Comparison of ENCODE assay signal across 8 cellular contexts in genomic region chr14:73742520-73743238, GRCh38. TPM values are rescaled to one million over a fixed set of nuclear protein-coding genes. Genes with fewer than 3 reads are reported as not detected.
DNase-seq lines count a peak whose midpoint lies in the region; ATAC-seq and TF ChIP-seq lines count a peak whose summit lies in the region.

No MANE protein-coding gene starts in this region.

- H3K27ac Mint-ChIP-seq in neural progenitor cell, result peak overlapping the region; percentile 7

- H3F3A ChIP-seq in neural progenitor cell (ENCODE audit: low read depth), result peaks cover 22% of the 10 kb centered on the region

- H3K9me3 Mint-ChIP-seq in neural progenitor cell, result no peaks in the 10 kb centered on the region

- H3K9ac ChIP-seq in BLaER1 (peak overlapping the region; percentile 84), KMS-11 (no peak overlapping the region), neural progenitor cell (no peak overlapping the region)

- no peak for DNase-seq in neural progenitor cell (ENCODE audit: low spot score)
- no peak for DNase-seq in HT-29 (ENCODE audit: low spot score)
- no peak for DNase-seq in sciatic nerve (ENCODE audit: low spot score)
- DNase-seq in GM10248 (ENCODE audit: extremely low spot score), result no peak

- ATAC-seq in GM18511 (IDR thresholded peaks at IDR 0.05; ENCODE audit: unreplicated experiment) (no peak), sciatic nerve (no peak)

- H3K79me2 ChIP-seq in KMS-11 (ENCODE audit: insufficient read depth, low read depth) (peaks cover 43% of the 10 kb centered on the region), neural progenitor cell (ENCODE audit: low read depth) (no peaks in the 10 kb centered on the region)

- H3K4me3 Mint-ChIP-seq in neural progenitor cell, result no peak overlapping the region

- H3K4me2 ChIP-seq in BLaER1 (peak overlapping the region; percentile 99), KMS-11 (peak overlapping the region; percentile 76; the same call in 1 of the 2 replicates), neural progenitor cell (no peak overlapping the region)

- POLR2A ChIA-PET in GM10248 (lab: Yijun Ruan, JAX), result interaction anchor here (1.2 to 3.9 kb wide), 4 partner anchors 12 to 109 kb away, joined by 3 to 26 read pairs (median 6); partner anchors contain the start of gene PTGR2

- H3K36me3 Mint-ChIP-seq in neural progenitor cell, result no peaks in the 10 kb centered on the region

- CTCF ChIA-PET in GM10248 (lab: Yijun Ruan, JAX), result interaction anchor here (0.9 to 11.5 kb wide), 9 partner anchors 9 to 88 kb away, joined by 4 to 128 read pairs (median 6); partner anchors contain the start of gene PNMA1

- H3K36me3 ChIP-seq in BLaER1 (peaks cover 28% of the 10 kb centered on the region), KMS-11 (ENCODE audit: insufficient read depth) (no peaks in the 10 kb centered on the region), neural progenitor cell (no peaks in the 10 kb centered on the region)

- H3K27me3 ChIP-seq in BLaER1, result no peaks in the 10 kb centered on the region
- no peaks in the 10 kb centered on the region for H3K27me3 ChIP-seq in KMS-11 (ENCODE audit: insufficient read depth, low read depth)
- no peaks in the 10 kb centered on the region for H3K27me3 ChIP-seq in neural progenitor cell

- H3K4me1 Mint-ChIP-seq in neural progenitor cell, result peaks cover 65% of the 10 kb centered on the region

- peaks cover 86% of the 10 kb centered on the region for H3K4me1 ChIP-seq in BLaER1
- H3K4me1 ChIP-seq in KMS-11 (ENCODE audit: low read depth, poor library complexity, severe bottlenecking), result peaks cover 78% of the 10 kb centered on the region
- peaks cover 40% of the 10 kb centered on the region for H3K4me1 ChIP-seq in neural progenitor cell

- peaks cover 78% of the 10 kb centered on the region for H4K20me1 ChIP-seq in BLaER1
- H4K20me1 ChIP-seq in KMS-11 (ENCODE audit: insufficient read depth), result peaks cover 8% of the 10 kb centered on the region; the same call in 1 of the 2 replicates
- H4K20me1 ChIP-seq in neural progenitor cell (ENCODE audit: low read depth), result no peaks in the 10 kb centered on the region

- H3K4me3 ChIP-seq in BLaER1 (peak overlapping the region; percentile 55), KMS-11 (IDR thresholded peaks at IDR 0.05; ENCODE audit: insufficient read depth, low read depth, low read length) (no peak overlapping the region), neural progenitor cell (no peak overlapping the region)

- H3K27ac ChIP-seq in BLaER1, result peak overlapping the region; percentile 98
- H3K27ac ChIP-seq in KMS-11, result no peak overlapping the region
- peak overlapping the region; percentile 90 for H3K27ac ChIP-seq in cingulate gyrus (ENCODE audit: low read depth, low read length)
- H3K27ac ChIP-seq in neural progenitor cell, result no peak overlapping the region

- intact Hi-C loops in sciatic nerve (cut with DNase I), result no loop called here

- H2AFZ ChIP-seq in KMS-11 (ENCODE audit: low read depth), result no peak overlapping the region
- H2AFZ ChIP-seq in neural progenitor cell (replicated peaks), result no peak overlapping the region

- H3K9me3 ChIP-seq in BLaER1 (no peaks in the 10 kb centered on the region), neural progenitor cell (ENCODE audit: low read depth) (no peaks in the 10 kb centered on the region)

- TF ChIP-seq CTCF in KMS-11 (conservative IDR thresholded peaks at IDR 0.05; ENCODE audit: low read depth, low read length), result no peak
- TF ChIP-seq CTCF in neural progenitor cell (IDR thresholded peaks at IDR 0.05), result no peak
- no peak for TF ChIP-seq CTCF in GM10248 (IDR thresholded peaks at IDR 0.05; ENCODE audit: control extremely low read depth, extremely low read depth, low read depth, missing control alignments)

- peaks cover 2% of the 10 kb centered on the region for H3K27me3 Mint-ChIP-seq in neural progenitor cell (ENCODE audit: insufficient read depth, low read depth)

RNA-seq across cellular contexts. Expression of gene PNMA1, which starts 28.5 kb away (rescaled TPM):
- 25.9 and 37.3 TPM in 2 replicates for total RNA-seq in neural progenitor cell (ENCODE audit: low replicate concordance)
- total RNA-seq in HT-29 (2014; rRNA removed; shearing (Covaris generic)), result 6.3 and 7.5 TPM in 2 replicates
- 46.1 TPM for total RNA-seq in sciatic nerve

Comparison
In these comparisons a context has a peak if more than half of its experiments do, and no peak if none do; other contexts are left out.
1. H3K27ac ChIP-seq: peak in BLaER1 (single experiment) and cingulate gyrus (single experiment); none in KMS-11 (single experiment) and neural progenitor cell (single experiment).